In the genomic region with DNA sequence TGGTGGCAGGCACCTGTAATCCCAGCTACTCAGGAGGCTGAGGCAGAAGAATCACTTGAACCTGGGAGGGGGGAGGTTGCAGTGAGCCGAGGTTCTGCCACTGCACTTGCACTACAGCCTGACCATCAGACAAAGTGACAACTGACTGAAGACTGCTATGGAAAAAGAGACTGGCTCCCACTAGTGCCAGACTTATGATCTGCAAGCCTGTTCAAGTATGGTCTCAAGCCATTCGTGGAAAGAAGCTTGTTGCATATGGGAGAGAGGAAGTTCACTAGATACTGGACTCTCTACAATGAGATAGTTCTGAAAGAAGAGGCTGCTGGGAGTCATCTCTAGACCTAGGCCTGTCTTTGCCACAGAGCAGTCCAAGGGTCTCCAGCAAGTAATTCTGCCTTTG, we compare ENCODE assay signal across 1 cellular context.
TF ChIP-seq lines count a peak whose summit lies in the region.

No MANE protein-coding gene starts in this region.

TF ChIP-seq in A549, 52 proteins besides CTCF, POLR2A, EP300 and RAD21:
- TF ChIP-seq HDAC2 (IDR thresholded peaks at IDR 0.05): no peak
- no peak for TF ChIP-seq MAZ (IDR thresholded peaks at IDR 0.05; ENCODE audit: borderline replicate concordance, low read depth, low read length)
- TF ChIP-seq ESRRA (IDR thresholded peaks at IDR 0.05; ENCODE audit: borderline replicate concordance, low read length): no peak
- TF ChIP-seq NPAS2 (CRISPR knock-in tag; IDR thresholded peaks at IDR 0.05; ENCODE audit: borderline replicate concordance): no peak
- TF ChIP-seq, protein P1, sequence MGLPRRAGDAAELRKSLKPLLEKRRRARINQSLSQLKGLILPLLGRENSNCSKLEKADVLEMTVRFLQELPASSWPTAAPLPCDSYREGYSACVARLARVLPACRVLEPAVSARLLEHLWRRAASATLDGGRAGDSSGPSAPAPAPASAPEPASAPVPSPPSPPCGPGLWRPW (IDR thresholded peaks at IDR 0.05): no peak
- TF ChIP-seq, protein P2, sequence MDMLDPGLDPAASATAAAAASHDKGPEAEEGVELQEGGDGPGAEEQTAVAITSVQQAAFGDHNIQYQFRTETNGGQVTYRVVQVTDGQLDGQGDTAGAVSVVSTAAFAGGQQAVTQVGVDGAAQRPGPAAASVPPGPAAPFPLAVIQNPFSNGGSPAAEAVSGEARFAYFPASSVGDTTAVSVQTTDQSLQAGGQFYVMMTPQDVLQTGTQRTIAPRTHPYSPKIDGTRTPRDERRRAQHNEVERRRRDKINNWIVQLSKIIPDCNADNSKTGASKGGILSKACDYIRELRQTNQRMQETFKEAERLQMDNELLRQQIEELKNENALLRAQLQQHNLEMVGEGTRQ (IDR thresholded peaks at IDR 0.05): no peak
- TF ChIP-seq TFCP2L1 (CRISPR knock-in tag; IDR thresholded peaks at IDR 0.05): no peak
- no peak for TF ChIP-seq RARB (CRISPR knock-in tag; IDR thresholded peaks at IDR 0.05)
- TF ChIP-seq, protein P3, sequence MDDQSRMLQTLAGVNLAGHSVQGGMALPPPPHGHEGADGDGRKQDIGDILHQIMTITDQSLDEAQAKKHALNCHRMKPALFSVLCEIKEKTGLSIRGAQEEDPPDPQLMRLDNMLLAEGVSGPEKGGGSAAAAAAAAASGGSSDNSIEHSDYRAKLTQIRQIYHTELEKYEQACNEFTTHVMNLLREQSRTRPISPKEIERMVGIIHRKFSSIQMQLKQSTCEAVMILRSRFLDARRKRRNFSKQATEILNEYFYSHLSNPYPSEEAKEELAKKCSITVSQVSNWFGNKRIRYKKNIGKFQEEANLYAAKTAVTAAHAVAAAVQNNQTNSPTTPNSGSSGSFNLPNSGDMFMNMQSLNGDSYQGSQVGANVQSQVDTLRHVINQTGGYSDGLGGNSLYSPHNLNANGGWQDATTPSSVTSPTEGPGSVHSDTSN (IDR thresholded peaks at IDR 0.05): no peak
- TF ChIP-seq, protein P4, sequence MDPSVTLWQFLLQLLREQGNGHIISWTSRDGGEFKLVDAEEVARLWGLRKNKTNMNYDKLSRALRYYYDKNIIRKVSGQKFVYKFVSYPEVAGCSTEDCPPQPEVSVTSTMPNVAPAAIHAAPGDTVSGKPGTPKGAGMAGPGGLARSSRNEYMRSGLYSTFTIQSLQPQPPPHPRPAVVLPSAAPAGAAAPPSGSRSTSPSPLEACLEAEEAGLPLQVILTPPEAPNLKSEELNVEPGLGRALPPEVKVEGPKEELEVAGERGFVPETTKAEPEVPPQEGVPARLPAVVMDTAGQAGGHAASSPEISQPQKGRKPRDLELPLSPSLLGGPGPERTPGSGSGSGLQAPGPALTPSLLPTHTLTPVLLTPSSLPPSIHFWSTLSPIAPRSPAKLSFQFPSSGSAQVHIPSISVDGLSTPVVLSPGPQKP (IDR thresholded peaks at IDR 0.05; ENCODE audit: low read depth, low read length): no peak
- TF ChIP-seq MYC (IDR thresholded peaks at IDR 0.05; ENCODE audit: borderline replicate concordance, low read length): no peak
- TF ChIP-seq CEBPB (IDR thresholded peaks at IDR 0.05): no peak
- TF ChIP-seq, protein P5, sequence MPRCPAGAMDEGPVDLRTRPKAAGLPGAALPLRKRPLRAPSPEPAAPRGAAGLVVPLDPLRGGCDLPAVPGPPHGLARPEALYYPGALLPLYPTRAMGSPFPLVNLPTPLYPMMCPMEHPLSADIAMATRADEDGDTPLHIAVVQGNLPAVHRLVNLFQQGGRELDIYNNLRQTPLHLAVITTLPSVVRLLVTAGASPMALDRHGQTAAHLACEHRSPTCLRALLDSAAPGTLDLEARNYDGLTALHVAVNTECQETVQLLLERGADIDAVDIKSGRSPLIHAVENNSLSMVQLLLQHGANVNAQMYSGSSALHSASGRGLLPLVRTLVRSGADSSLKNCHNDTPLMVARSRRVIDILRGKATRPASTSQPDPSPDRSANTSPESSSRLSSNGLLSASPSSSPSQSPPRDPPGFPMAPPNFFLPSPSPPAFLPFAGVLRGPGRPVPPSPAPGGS (IDR thresholded peaks at IDR 0.05): no peak
- no peak for TF ChIP-seq POLR2AphosphoS2 (conservative IDR thresholded peaks at IDR 0.05; ENCODE audit: low read length)
- TF ChIP-seq ZNF302 (CRISPR knock-in tag; IDR thresholded peaks at IDR 0.05): no peak
- TF ChIP-seq ZC3H11A (IDR thresholded peaks at IDR 0.05): no peak
- no peak for TF ChIP-seq RNF2 (IDR thresholded peaks at IDR 0.05; ENCODE audit: borderline replicate concordance, low read depth)
- TF ChIP-seq TP53 (CRISPR knock-in tag; IDR thresholded peaks at IDR 0.05): no peak
- no peak for TF ChIP-seq SREBF2 (IDR thresholded peaks at IDR 0.05)
